Comparison of ENCODE assay signal across 8 cellular contexts in the genomic region with DNA sequence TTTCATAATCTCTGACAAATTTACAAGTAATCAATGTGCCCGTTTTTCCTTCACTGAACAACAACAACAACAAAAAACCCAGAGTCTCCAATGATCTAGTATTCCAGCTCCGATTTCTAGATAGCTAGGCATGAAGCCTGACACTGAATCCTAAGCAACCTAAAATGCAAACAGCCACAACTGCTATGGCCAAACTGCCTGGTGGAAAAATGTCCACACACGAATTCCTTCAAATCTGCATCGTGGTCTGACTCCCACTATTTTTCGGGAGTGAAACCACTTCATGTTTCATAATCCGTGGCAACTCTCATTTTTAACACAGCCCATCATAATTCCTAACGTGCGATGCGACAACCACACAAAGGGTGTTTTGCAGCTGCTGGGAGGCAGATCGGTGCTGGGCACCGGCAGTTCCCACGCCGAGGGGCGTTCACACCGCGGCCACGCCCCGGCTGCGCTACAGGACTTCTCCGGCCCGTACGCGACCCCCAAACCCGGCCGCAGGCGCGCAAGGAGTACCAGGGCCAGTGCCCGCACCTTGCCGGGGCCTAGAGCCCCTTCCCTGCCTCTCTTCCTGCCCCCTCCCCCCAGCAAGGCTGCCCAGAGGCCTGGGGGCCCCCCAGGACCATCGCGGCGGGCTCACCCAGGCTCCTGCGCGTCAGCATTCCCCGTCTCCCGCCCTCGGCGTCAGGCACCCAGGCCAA. TPM values are rescaled to one million over a fixed set of nuclear protein-coding genes. Genes with fewer than 3 reads are reported as not detected.
DNase-seq lines count a peak whose midpoint lies in the region; ATAC-seq and TF ChIP-seq lines count a peak whose summit lies in the region.

No MANE protein-coding gene starts in this region.

- H3K4me1 ChIP-seq in ascending aorta = no peaks in the 10 kb centered on the region
- H3K4me1 ChIP-seq in right atrium auricular region = peaks cover 0 to 11% of the 10 kb centered on the region in 2 donors

- peak overlapping the region; percentile 97 for H3K27ac Mint-ChIP-seq in progenitor cell of endocrine pancreas

- TF ChIP-seq CTCF in RWPE1 (conservative IDR thresholded peaks at IDR 0.05; ENCODE audit: low read depth) = no peak
- TF ChIP-seq CTCF in ascending aorta (IDR thresholded peaks at IDR 0.05) = no peak
- no peak for TF ChIP-seq CTCF in right atrium auricular region (IDR thresholded peaks at IDR 0.05)
- no peak for TF ChIP-seq CTCF in progenitor cell of endocrine pancreas (IDR thresholded peaks at IDR 0.05; ENCODE audit: unreplicated experiment)

- ATAC-seq in GM21381 (IDR thresholded peaks at IDR 0.05; ENCODE audit: unreplicated experiment) (peak; percentile 30), GM18861 (IDR thresholded peaks at IDR 0.05; ENCODE audit: unreplicated experiment) (no peak)

- H3K9me3 ChIP-seq in ascending aorta = no peaks in the 10 kb centered on the region
- H3K9me3 ChIP-seq in right atrium auricular region = no peaks in the 10 kb centered on the region

- peak; percentile 82 for DNase-seq in ELF-1 (ENCODE audit: low read depth, low spot score)
- DNase-seq in HT-29 (ENCODE audit: low spot score) = peak; percentile 57
- DNase-seq in RWPE1 (ENCODE audit: low spot score) = peak; percentile 53
- DNase-seq in ascending aorta (ENCODE audit: low spot score in 2 of 2) = peak in 1 of 2 donors; percentile 69
- DNase-seq in right atrium auricular region (ENCODE audit: low spot score) = no peak
- peak; percentile 44 for DNase-seq in progenitor cell of endocrine pancreas (ENCODE audit: low spot score, unreplicated experiment)

- H3K36me3 ChIP-seq in ascending aorta = peaks cover 0 to under 1% of the 10 kb centered on the region in 2 donors
- H3K36me3 ChIP-seq in right atrium auricular region = no peaks in the 10 kb centered on the region

- POLR2A ChIA-PET in RWPE1 (lab: Yijun Ruan, JAX; ENCODE audit: low non-redundant PET) = no interaction called here

- no peaks in the 10 kb centered on the region for H3K27me3 Mint-ChIP-seq in progenitor cell of endocrine pancreas

- peak overlapping the region; percentile 91 for H3K4me3 Mint-ChIP-seq in progenitor cell of endocrine pancreas (ENCODE audit: low read depth)

- peaks cover 2% of the 10 kb centered on the region for H3K36me3 Mint-ChIP-seq in progenitor cell of endocrine pancreas (ENCODE audit: insufficient read depth)

- CTCF ChIA-PET in RWPE1 (lab: Yijun Ruan, JAX) = interaction anchor here (0.5 to 1.8 kb wide), 19 partner anchors 8 to 558 kb away, joined by 3 to 13 read pairs (median 3); partner anchors contain the start of genes CCAR1 and STOX1

- intact Hi-C loops in ascending aorta (cut with DNase I) = loop anchor here (2.0 to 10.0 kb wide), 5 partner anchors 73 to 779 kb away; partner anchors contain the start of genes CCAR1, DDX50, HNRNPH3 and PBLD

- no peaks in the 10 kb centered on the region for H3K27me3 ChIP-seq in ascending aorta
- H3K27me3 ChIP-seq in right atrium auricular region = no peaks in the 10 kb centered on the region

- H3K9me3 Mint-ChIP-seq in progenitor cell of endocrine pancreas (ENCODE audit: low read depth) = no peaks in the 10 kb centered on the region

- peaks cover 14% of the 10 kb centered on the region for H3K4me1 Mint-ChIP-seq in progenitor cell of endocrine pancreas (ENCODE audit: low read depth)

- H3K27ac ChIP-seq in RWPE1 (peak overlapping the region; percentile 84), ascending aorta (peak overlapping the region; percentile 91 to 92), right atrium auricular region (peak overlapping the region; percentile 92 to 95)

- H3K4me3 ChIP-seq in ascending aorta = peak overlapping the region; percentile 86 to 89
- H3K4me3 ChIP-seq in right atrium auricular region = peak overlapping the region; percentile 97 to 100

RNA-seq across cellular contexts. Expression of gene RUFY2, which starts 0.8 kb away (rescaled TPM):
- 5.5 and 7.7 TPM in 2 replicates for total RNA-seq in HT-29 (2014; rRNA removed; shearing (Covaris generic))
- total RNA-seq in ascending aorta = 7.5 TPM
- total RNA-seq in right atrium auricular region = 10 to 100 TPM in 1 of 2 donors, 1 to 10 TPM in 1; 8.3 to 11.0 TPM
- 32.5 and 34.2 TPM in 2 replicates for total RNA-seq in progenitor cell of endocrine pancreas
